ENCODE assay signal across 13 cellular contexts in genomic region chrX:107610667-107611066, GRCh38.
"Had no signal": no experiment of that assay in that cellular context is flagged by ENCODE, and none has a peak within 500 bp of the region (broad histone marks: within the 10 kb centered on the region; RNA-seq: fewer than 3 reads in every experiment).

No MANE protein-coding gene starts in this region.

- ATAC-seq: activated CD4-positive, CD25-positive, alpha-beta regulatory T cell treated with anti-CD3 and anti-CD28 coated beads, Interleukin-2, amount 50 U/mL, for 24 hours; activated T-cell treated with anti-CD3 and anti-CD28 coated beads, Interleukin-2, amount 50 U/mL, for 4 hours; body of pancreas; lower lobe of right lung; stimulated activated naive B cell treated with anti-CD40 and anti-IgM and Interleukin-4, amounts not matched to agents 10 μg/mL and 1 μg/mL and 100 μg/mL, for 72 hours; upper lobe of right lung had no signal

- H3K27me3 ChIP-seq: body of pancreas, upper lobe of right lung had no signal

- H3K4me3 ChIP-seq: body of pancreas, lower lobe of right lung, upper lobe of right lung had no signal

- H3K9me3 ChIP-seq: body of pancreas, lower lobe of right lung, upper lobe of right lung had no signal

- H3K36me3 ChIP-seq: lower lobe of right lung, upper lobe of right lung had no signal

- DNase-seq: activated CD4-positive, alpha-beta T cell treated with anti-CD3 and anti-CD28 coated beads, Interleukin-2, amount 50 U/mL, for 1 hour; activated CD8-positive, alpha-beta memory T cell treated with anti-CD3 and anti-CD28 coated beads, Interleukin-2, amount 50 U/mL, for 4 hours; activated naive CD4-positive, alpha-beta T cell treated with anti-CD3 and anti-CD28 coated beads for 36 hours; activated T-cell treated with anti-CD3 and anti-CD28 coated beads, Interleukin-2, amount 50 U/mL, for 4 hours; body of pancreas; caudate nucleus; glutamatergic neuron; hippocampal formation; lower lobe of right lung; posterior cingulate gyrus; stimulated activated naive B cell treated with anti-CD40 and anti-IgM and Interleukin-4, amounts not matched to agents 10 μg/mL and 1 μg/mL and 100 μg/mL, for 72 hours; upper lobe of right lung had no signal

- H3K27ac ChIP-seq: body of pancreas, lower lobe of right lung, upper lobe of right lung had no signal

- H3K4me1 ChIP-seq: body of pancreas, lower lobe of right lung, upper lobe of right lung had no signal
